10 cellular contexts compared by ENCODE assay signal in genomic region chr13:53201454-53202225, GRCh38.
A peak's percentile ranks its signal among the peaks of the same experiment; 100 is the strongest.
DNase-seq lines count a peak whose midpoint lies in the region; ATAC-seq, FAIRE-seq and TF ChIP-seq lines count a peak whose summit lies in the region.
"Had no signal": no experiment of that assay in that cellular context is flagged by ENCODE, and none has a peak within 500 bp of the region (broad histone marks: within the 10 kb centered on the region; RNA-seq: fewer than 3 reads in every experiment).

No MANE protein-coding gene starts in this region.

- no TSS peak for BruUV-seq in HepG2 (replicated peaks; lab: Mats Ljungman, UMichigan)

- no peaks in the 10 kb centered on the region for H3K4me1 Mint-ChIP-seq in chondrocyte (ENCODE audit: low read depth)
- no peaks in the 10 kb centered on the region for H3K4me1 Mint-ChIP-seq in osteocyte (ENCODE audit: unreplicated experiment)

- TF ChIP-seq EP300 in HepG2 (IDR thresholded peaks at IDR 0.05; ENCODE audit: low read depth in 2 of 2, low read length in 2 of 2) (no peak), HepG2 (CRISPR knock-in tag; IDR thresholded peaks at IDR 0.05; ENCODE audit: borderline replicate concordance) (no peak)

- no peak overlapping the region for H3K9ac ChIP-seq in HepG2 (ENCODE audit: insufficient read depth, low read depth, low read length)

- CTCF ChIA-PET in AG04449 (lab: Yijun Ruan, JAX), result interaction anchor here (1.2 kb wide), 1 partner anchor 48 kb away, joined by 3 read pairs; no protein-coding TSS in a partner anchor
- CTCF ChIA-PET in HepG2 (lab: Yijun Ruan, JAX; ENCODE audit: low intra/inter-chr PET ratio, low total read pairs), result no interaction called here

- no peaks in the 10 kb centered on the region for H3K79me2 ChIP-seq in HepG2 (ENCODE audit: insufficient read depth, low read length)

- no peaks in the 10 kb centered on the region for H3K9me3 Mint-ChIP-seq in chondrocyte (ENCODE audit: low read depth)
- peaks cover 6% of the 10 kb centered on the region for H3K9me3 Mint-ChIP-seq in osteocyte (ENCODE audit: unreplicated experiment)

- in situ Hi-C loops in GM13976 (cut with MboI; ENCODE audit: low sequenced_read_pairs, unreplicated experiment), result no loop called here
- in situ Hi-C loops in HepG2 (cut with HindIII; ENCODE audit: extremely low pct_ligation_motif_present, low pct_unique_long_range_greater_than_20kb), result no loop called here

- TF ChIP-seq RAD21 in HepG2 (CRISPR knock-in tag; IDR thresholded peaks at IDR 0.05), result no peak

- no peaks in the 10 kb centered on the region for H3K4me1 ChIP-seq in HepG2 (ENCODE audit: insufficient read depth, low read length)
- H3K4me1 ChIP-seq: Caco-2 had no signal

- H3K27ac Mint-ChIP-seq in chondrocyte (ENCODE audit: unreplicated experiment) (no peak overlapping the region), osteocyte (ENCODE audit: unreplicated experiment) (no peak overlapping the region)

- no peaks in the 10 kb centered on the region for H4K20me1 ChIP-seq in HepG2 (ENCODE audit: insufficient read depth, low read length)

- intact Hi-C loops in HepG2 (cut with micrococcal nuclease; ENCODE audit: unreplicated experiment), result no loop called here

- H3K27me3 Mint-ChIP-seq in chondrocyte (ENCODE audit: low read depth), result peaks cover 14% of the 10 kb centered on the region
- no peaks in the 10 kb centered on the region for H3K27me3 Mint-ChIP-seq in osteocyte (ENCODE audit: unreplicated experiment)

- no peaks in the 10 kb centered on the region for H3K36me3 ChIP-seq in HepG2 (replicated peaks in 1 of 2; ENCODE audit: control insufficient read depth in 1 of 2, insufficient read depth in 2 of 2, low read length in 2 of 2)

- peak; percentile 29 for TF ChIP-seq CTCF in AG04449 (IDR thresholded peaks at IDR 0.05; ENCODE audit: insufficient read depth, low read length, missing control alignments)
- TF ChIP-seq CTCF in GM13976 (IDR thresholded peaks at IDR 0.05; ENCODE audit: borderline replicate concordance, control extremely low read depth, extremely low read depth, insufficient read depth, missing control alignments), result no peak
- peak; percentile 53 for TF ChIP-seq CTCF in chondrocyte (IDR thresholded peaks at IDR 0.05)
- TF ChIP-seq CTCF in HepG2 (CRISPR knock-in tag; IDR thresholded peaks at IDR 0.05), result no peak
- TF ChIP-seq CTCF in osteocyte (IDR thresholded peaks at IDR 0.05), result no peak

- no peak overlapping the region for H3K4me3 Mint-ChIP-seq in chondrocyte (ENCODE audit: unreplicated experiment)
- no peak overlapping the region for H3K4me3 Mint-ChIP-seq in osteocyte (ENCODE audit: unreplicated experiment)

- no peaks in the 10 kb centered on the region; a peak in 1 of 5 replicates for H3K27me3 ChIP-seq in HepG2 (ENCODE audit: control insufficient read depth in 1 of 2, insufficient read depth in 2 of 2, low read length in 2 of 2)

- H2AFZ ChIP-seq in HepG2 (ENCODE audit: low read length), result no peak overlapping the region

- no peak overlapping the region for H3K4me3 ChIP-seq in AG04449 (ENCODE audit: low read depth, low read length)
- no peak overlapping the region for H3K4me3 ChIP-seq in HepG2 (replicated peaks in 1 of 3; ENCODE audit: insufficient read depth in 1 of 3, low read depth in 2 of 3, low read length in 3 of 3)

- no peak for FAIRE-seq in HepG2 (lab: Jason Lieb, UNC)

- ATAC-seq in HepG2, result no peak; the same call in 2 of the 3 replicates
- no peak for ATAC-seq in HG02885 (IDR thresholded peaks at IDR 0.05; ENCODE audit: poor library complexity, unreplicated experiment)
- no peak for ATAC-seq in HG03039 (IDR thresholded peaks at IDR 0.05; ENCODE audit: unreplicated experiment)
- ATAC-seq: HCT116 had no signal

- POLR2A ChIA-PET in AG04449 (lab: Yijun Ruan, JAX), result no interaction called here
- POLR2A ChIA-PET in HepG2 (lab: Yijun Ruan, JAX), result no interaction called here

- no peak for TF ChIP-seq POLR2A in HepG2 (IDR thresholded peaks at IDR 0.05; ENCODE audit: insufficient read depth in 1 of 2, low read depth in 2 of 2, low read length in 2 of 2)

- 89% methylated on average over 25 of the region's 74 CpGs for WGBS in HepG2 (ENCODE audit: low lambda C conversion rate)

- H3K4me2 ChIP-seq in HepG2 (ENCODE audit: low read depth, low read length), result no peak overlapping the region

- DNase-seq in AG04449 (ENCODE audit: low read depth, low spot score), result no peak
- peak; percentile 12 for DNase-seq in GM13976 (ENCODE audit: low spot score)
- DNase-seq in chondrocyte (ENCODE audit: low spot score), result peak; percentile 93
- no peak for DNase-seq in HepG2 (ENCODE audit: low spot score)
- DNase-seq in NCI-H2227 treated with DMSO at 0.1 percent for 48 hours (lab: John Stamatoyannopoulos, UW), result no peak
- DNase-seq in osteocyte (ENCODE audit: extremely low spot score, unreplicated experiment), result no peak
- DNase-seq: Caco-2 had no signal

- H3K27ac ChIP-seq in HepG2 (ENCODE audit: extremely low read length, insufficient read depth, low read length), result no peak overlapping the region

- no peaks in the 10 kb centered on the region for H3K9me3 ChIP-seq in HepG2 (ENCODE audit: low read length)
- H3K9me3 ChIP-seq: Caco-2 had no signal

- H3K36me3 Mint-ChIP-seq in chondrocyte (ENCODE audit: low read depth) (no peaks in the 10 kb centered on the region), osteocyte (ENCODE audit: unreplicated experiment) (no peaks in the 10 kb centered on the region)

TF ChIP-seq in HepG2, 621 proteins besides CTCF, POLR2A, EP300 and RAD21:
- TF ChIP-seq TBP (CRISPR knock-in tag; IDR thresholded peaks at IDR 0.05), result no peak
- TF ChIP-seq ZNF589 (CRISPR knock-in tag; conservative IDR thresholded peaks at IDR 0.05), result no peak
- 0 out of 2 replicates have a peak, but pooled peaks have one; percentile 26 for TF ChIP-seq DNMT1 (CRISPR knock-in tag; IDR thresholded peaks at IDR 0.05)
- no peak for TF ChIP-seq ZFP36 (IDR thresholded peaks at IDR 0.05; ENCODE audit: borderline replicate concordance, low read depth, low read length, partially characterized antibody)
- no peak for TF ChIP-seq HMGXB4 (CRISPR knock-in tag; IDR thresholded peaks at IDR 0.05; ENCODE audit: borderline replicate concordance in 1 of 2, low read depth in 1 of 2)

Comparison
In these comparisons a context has a peak if more than half of its experiments do, and no peak if none do; other contexts are left out.
1. DNase-seq: peak in GM13976 (single experiment) and chondrocyte (single experiment); none in AG04449 (single experiment), HepG2 (single experiment), NCI-H2227 treated with DMSO at 0.1 percent for 48 hours (single experiment) and osteocyte (single experiment).
2. CTCF ChIP-seq: peak in AG04449 (single experiment) and chondrocyte (single experiment); none in GM13976 (single experiment), HepG2 (single experiment) and osteocyte (single experiment).